In genomic region chr11:57116654-57117053, GRCh38 we compare ENCODE assay signal across 8 cellular contexts.
DNase-seq lines count a peak whose midpoint lies in the region; ATAC-seq and TF ChIP-seq lines count a peak whose summit lies in the region.

No MANE protein-coding gene starts in this region.

- intact Hi-C loops in CD14-positive monocyte (cut with micrococcal nuclease): loop anchor here (2.0 to 5.0 kb wide), 2 partner anchors 131 to 132 kb away; no protein-coding TSS in a partner anchor
- intact Hi-C loops in left cardiac atrium (cut with DNase I): loop anchor here in 1 of 2 donors (5.0 kb wide), 1 partner anchor 274 kb away; no protein-coding TSS in a partner anchor
- intact Hi-C loops in spleen (cut with DNase I; ENCODE audit: low total_unique reads): no loop called here

- no peaks in the 10 kb centered on the region for H3K4me1 Mint-ChIP-seq in CD14-positive monocyte

- no peaks in the 10 kb centered on the region for H3K36me3 Mint-ChIP-seq in CD14-positive monocyte

- no peaks in the 10 kb centered on the region for H3K9me3 ChIP-seq in spleen

- TF ChIP-seq CTCF in CD14-positive monocyte (IDR thresholded peaks at IDR 0.05): peak; percentile 39
- TF ChIP-seq CTCF in LNCAP (IDR thresholded peaks at IDR 0.05): peak; percentile 77
- TF ChIP-seq CTCF in spleen (IDR thresholded peaks at IDR 0.05 in 8 of 11, conservative IDR thresholded peaks at IDR 0.05 in 3 of 11): peak in 9 of 11 experiments; percentile 5 to 67 (median 56)

- peaks cover 0 to 4% (median 0%) of the 10 kb centered on the region in 7 donors for H3K9me3 Mint-ChIP-seq in CD14-positive monocyte

- no peak overlapping the region for H3K4me3 Mint-ChIP-seq in CD14-positive monocyte

- peaks cover 0 to 5% (median 0%) of the 10 kb centered on the region in 7 donors for H3K27me3 ChIP-seq in spleen (replicated peaks in 1 of 7)

- no peaks in the 10 kb centered on the region for H3K36me3 ChIP-seq in spleen

- ATAC-seq in GM18861 (IDR thresholded peaks at IDR 0.05; ENCODE audit: unreplicated experiment) (peak; percentile 52), left cardiac atrium (peak; percentile 33 to 41)

- WGBS in spleen, 5 donors: 54 to 67% (median 58%) methylated on average over 5 of the region's 5 CpGs

- DNase-seq in CD14-positive monocyte (ENCODE audit: low spot score) (no peak), UCSD-AML1 (lab: John Stamatoyannopoulos, UW; ENCODE audit: unreplicated experiment) (peak; percentile 33), left cardiac atrium (no peak), spleen (no peak), cerebellum (ENCODE audit: low spot score) (no peak)
- no peak for DNase-seq in activated effector memory CD4-positive, alpha-beta T cell treated with Interleukin-2 at 50 U/mL for 16 hours

- H3K4me1 ChIP-seq in spleen: peaks cover 0 to 3% (median 0%) of the 10 kb centered on the region in 6 donors

- H3K27ac ChIP-seq in spleen: no peak overlapping the region

- no peak overlapping the region for H3K27ac Mint-ChIP-seq in CD14-positive monocyte

- TF ChIP-seq POLR2A in spleen (IDR thresholded peaks at IDR 0.05): no peak

- H3K27me3 Mint-ChIP-seq in CD14-positive monocyte (ENCODE audit: low read depth in 3 of 3): peaks cover 0 to 7% (median 6%) of the 10 kb centered on the region in 3 donors

- H3K4me3 ChIP-seq in spleen: no peak overlapping the region
